ENCODE assay signal across 27 cellular contexts in the genomic region with DNA sequence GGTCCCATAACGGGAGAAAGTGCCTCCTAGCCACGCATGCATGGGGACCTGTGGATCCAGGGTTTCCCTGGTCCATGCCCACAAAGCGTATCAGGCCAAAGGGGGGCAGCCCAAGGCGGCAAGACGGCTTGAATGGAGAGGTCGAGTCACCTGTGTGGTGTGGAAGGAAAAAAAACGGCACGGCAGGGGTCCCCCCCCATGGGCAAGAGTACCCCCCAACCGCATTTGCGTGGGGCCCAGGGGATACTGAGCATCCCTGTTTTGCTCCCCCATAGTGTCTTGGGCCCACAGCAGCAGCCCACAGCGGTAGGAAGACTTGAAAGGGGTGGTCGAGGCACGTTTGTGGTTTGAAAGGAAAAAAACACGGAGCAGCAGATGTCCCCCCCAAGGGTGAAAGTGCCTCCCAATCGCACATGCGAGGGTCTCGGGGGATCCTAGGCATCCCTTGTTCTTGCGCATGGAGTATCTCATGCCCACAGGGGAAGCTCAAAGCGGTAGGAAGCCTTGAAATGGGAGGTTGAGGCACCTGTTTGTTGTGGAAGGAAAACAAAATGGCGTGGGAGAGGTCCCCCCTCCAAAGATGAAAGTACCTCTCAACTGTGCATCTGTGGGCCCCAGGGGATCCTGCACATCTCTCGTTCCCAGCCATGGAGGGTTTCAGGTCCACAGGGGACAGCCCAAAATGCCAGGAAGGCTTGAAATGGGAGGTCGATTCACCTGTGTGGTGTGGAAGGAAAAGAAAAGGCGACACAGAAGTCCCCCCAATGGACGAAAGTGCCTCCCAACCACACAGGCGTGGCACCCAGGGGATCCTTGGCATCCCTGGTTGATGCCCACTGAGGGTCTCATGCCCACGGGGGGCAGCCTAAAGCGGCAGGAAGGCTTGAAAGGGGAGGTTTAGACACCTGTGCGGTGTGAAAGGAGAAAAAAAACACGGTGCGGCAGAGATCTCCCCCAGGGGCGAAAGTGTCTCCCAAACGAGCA.
A peak's percentile ranks its signal among the peaks of the same experiment; 100 is the strongest.
DNase-seq lines count a peak whose midpoint lies in the region; ATAC-seq and TF ChIP-seq lines count a peak whose summit lies in the region.
"Had no signal": no experiment of that assay in that cellular context is flagged by ENCODE, and none has a peak within 500 bp of the region (broad histone marks: within the 10 kb centered on the region; RNA-seq: fewer than 3 reads in every experiment).

No MANE protein-coding gene starts in this region.

- H3K4me3 Mint-ChIP-seq in H9, result no peak overlapping the region
- H3K4me3 Mint-ChIP-seq: activated CD8-positive, alpha-beta memory T cell treated with anti-CD3 and anti-CD28 coated beads, Interleukin-2, amount 10 ng/mL, durations not matched to agents 7 days and 5 days; activated T-helper 1 cell treated with anti-CD3 and anti-CD28 coated beads, Interleukin-12 subunit alpha, Interleukin-12 subunit beta, Interleukin-2, Interleukin-4 antibody, amounts not matched to agents 30 ng/mL and 10 ng/mL and 1 ng/mL, durations not matched to agents 14 hours and 24 hours and 36 hours; CD4-positive, CD25-positive, alpha-beta regulatory T cell; stimulated activated naive CD8-positive, alpha-beta T cell treated with anti-CD3 and anti-CD28 coated beads, Interleukin-15, amount 100 ng/mL, for 72 hours had no signal

- H3T11ph ChIP-seq in H9 (ENCODE audit: low read length), result no peak overlapping the region

- H3K9me3 ChIP-seq in suprapubic skin (peaks cover 59% of the 10 kb centered on the region), H9 (ENCODE audit: control insufficient read depth, low read depth, low read length) (peaks cover 97% of the 10 kb centered on the region)
- H3K9me3 ChIP-seq: colonic mucosa had no signal

- ATAC-seq in left lobe of liver (no peak), HG03469 (IDR thresholded peaks at IDR 0.05; ENCODE audit: unreplicated experiment) (no peak), HG02970 (IDR thresholded peaks at IDR 0.05; ENCODE audit: low FRiP score, unreplicated experiment) (no peak)
- ATAC-seq: activated CD8-positive, alpha-beta memory T cell treated with anti-CD3 and anti-CD28 coated beads, Interleukin-2, amount 10 ng/mL, durations not matched to agents 7 days and 5 days; activated naive CD4-positive, alpha-beta T cell treated with anti-CD3 and anti-CD28 coated beads, Interleukin-2, amount 50 U/mL, for 72 hours; esophagus mucosa; foreskin keratinocyte; heart right ventricle; stimulated activated naive CD8-positive, alpha-beta T cell treated with anti-CD3 and anti-CD28 coated beads, Interleukin-15, amount 100 ng/mL, for 72 hours had no signal

- H3K79me1 ChIP-seq in H9 (ENCODE audit: insufficient read depth, low read depth, low read length, poor library complexity, severe bottlenecking), result no peaks in the 10 kb centered on the region

- no peak overlapping the region for H3K4ac ChIP-seq in H9 (ENCODE audit: low read depth, low read length)

- H3K9me3 Mint-ChIP-seq in H9, result peaks cover 100% of the 10 kb centered on the region in 2 experiments

- H2BK12ac ChIP-seq in H9 (ENCODE audit: insufficient read length, low read depth, low read length), result no peak overlapping the region

- no peak overlapping the region for H4K91ac ChIP-seq in H9 (ENCODE audit: insufficient read length, low read depth, low read length)

- no peak overlapping the region for H2BK15ac ChIP-seq in H9 (ENCODE audit: low read depth, low read length)

- no peak overlapping the region for H3K56ac ChIP-seq in H9 (ENCODE audit: insufficient read length, low read depth, low read length)

- no peaks in the 10 kb centered on the region for H3K23me2 ChIP-seq in H9 (ENCODE audit: insufficient read length, low read depth, low read length, poor library complexity, severe bottlenecking)

- H2BK120ac ChIP-seq in H9 (ENCODE audit: low read depth, low read length, poor library complexity, severe bottlenecking), result no peak overlapping the region

- peaks cover 11 to 43% (median 28%) of the 10 kb centered on the region in 3 experiments for H3K36me3 Mint-ChIP-seq in H9 (ENCODE audit: insufficient read depth in 1 of 3, low read depth in 3 of 3)

- DNase-seq in GM10248 (ENCODE audit: extremely low spot score), result peak; percentile 6
- peak; percentile 4 for DNase-seq in H7
- DNase-seq in left lobe of liver (ENCODE audit: low spot score), result peak; percentile 27
- DNase-seq in suprapubic skin (ENCODE audit: low spot score in 2 of 2), result peak; percentile 37 to 52
- DNase-seq in H9, result no peak
- DNase-seq: activated CD4-positive, alpha-beta T cell treated with anti-CD3 and anti-CD28 coated beads, Interleukin-2, amount 50 U/mL, for 1 hour; activated CD8-positive, alpha-beta memory T cell treated with anti-CD3 and anti-CD28 coated beads, Interleukin-2, amount 10 ng/mL, durations not matched to agents 7 days and 5 days; CD4-positive, CD25-positive, alpha-beta regulatory T cell; colonic mucosa; foreskin keratinocyte; NCI-H1092; NCI-H1694 treated with DMSO at 0.1 percent for 48 hours; NCI-H524 treated with DMSO at 0.1 percent for 48 hours; SHP77; stimulated activated CD4-positive, alpha-beta T cell treated with anti-CD3 and anti-CD28 coated beads, Interleukin-1b, Interleukin-23, amount 100 ng/mL, for 48 hours; stimulated activated CD8-positive, alpha-beta memory T cell treated with anti-CD3 and anti-CD28 coated beads, Interleukin-4, amount 100 ng/mL, for 48 hours; stimulated activated naive CD8-positive, alpha-beta T cell treated with anti-CD3 and anti-CD28 coated beads, Interleukin-15, amount 100 ng/mL, for 72 hours; T1000; WERI-Rb-1 had no signal

- peaks cover 11% of the 10 kb centered on the region for H3K27me3 Mint-ChIP-seq in H9 (ENCODE audit: low read depth)
- H3K27me3 Mint-ChIP-seq: activated CD8-positive, alpha-beta memory T cell treated with anti-CD3 and anti-CD28 coated beads, Interleukin-2, amount 10 ng/mL, durations not matched to agents 7 days and 5 days; CD4-positive, CD25-positive, alpha-beta regulatory T cell; stimulated activated naive CD8-positive, alpha-beta T cell treated with anti-CD3 and anti-CD28 coated beads, Interleukin-15, amount 100 ng/mL, for 72 hours had no signal

- H3K4me2 ChIP-seq in H9 (ENCODE audit: insufficient read depth, insufficient read length, low read length), result no peak overlapping the region

- no peak overlapping the region for H2AK5ac ChIP-seq in H9 (ENCODE audit: insufficient read length, low read length)

- no peak overlapping the region for H4K8ac ChIP-seq in H9 (replicated peaks; ENCODE audit: insufficient read length, low read depth, low read length)

- no peak for TF ChIP-seq EP300 in suprapubic skin (IDR thresholded peaks at IDR 0.05)

- H3K36me3 ChIP-seq in H7 (replicated peaks; ENCODE audit: control insufficient read depth, insufficient read depth, low read length) (no peaks in the 10 kb centered on the region), suprapubic skin (no peaks in the 10 kb centered on the region)
- H3K36me3 ChIP-seq: colonic mucosa, heart right ventricle, tibial artery, WERI-Rb-1 had no signal

- WGBS in suprapubic skin, result 69% methylated on average over 32 of the region's 32 CpGs
- no CpG with 5 or more reads among the region's 32 CpGs for WGBS in H9 (ENCODE audit: extremely low coverage, insufficient read length, low lambda C conversion rate)

- no peak overlapping the region for H2AFZ ChIP-seq in H9 (ENCODE audit: low read length)

- H3K18ac ChIP-seq in H9 (ENCODE audit: insufficient read length, low read depth, low read length), result no peak overlapping the region

- no peak overlapping the region for H2BK5ac ChIP-seq in H9 (ENCODE audit: insufficient read length, low read length)

- H4K20me1 ChIP-seq in H9 (ENCODE audit: control insufficient read depth, insufficient read depth, insufficient read length), result no peaks in the 10 kb centered on the region

- H3K9ac ChIP-seq in H9 (ENCODE audit: extremely low read depth, insufficient read length, low read length), result no peak overlapping the region

- POLR2A ChIA-PET in GM10248 (lab: Yijun Ruan, JAX), result no interaction called here

- H3K27me3 ChIP-seq in H7 (ENCODE audit: control insufficient read depth, insufficient read depth, low read length), result no peaks in the 10 kb centered on the region
- no peaks in the 10 kb centered on the region for H3K27me3 ChIP-seq in suprapubic skin
- H3K27me3 ChIP-seq in H9 (ENCODE audit: insufficient read depth, low read length), result no peaks in the 10 kb centered on the region
- H3K27me3 ChIP-seq: colonic mucosa, foreskin keratinocyte, tibial artery had no signal

- H3K27ac ChIP-seq in suprapubic skin (no peak overlapping the region), H9 (ENCODE audit: insufficient read length, low read depth, low read length) (no peak overlapping the region)
- H3K27ac ChIP-seq: colonic mucosa, foreskin keratinocyte, heart right ventricle, skin epidermis, tibial artery, WERI-Rb-1 had no signal

- no peak overlapping the region for H3K27ac Mint-ChIP-seq in H9
- H3K27ac Mint-ChIP-seq: activated CD8-positive, alpha-beta memory T cell treated with anti-CD3 and anti-CD28 coated beads, Interleukin-2, amount 10 ng/mL, durations not matched to agents 7 days and 5 days; activated T-helper 1 cell treated with anti-CD3 and anti-CD28 coated beads, Interleukin-12 subunit alpha, Interleukin-12 subunit beta, Interleukin-2, Interleukin-4 antibody, amounts not matched to agents 30 ng/mL and 10 ng/mL and 1 ng/mL, durations not matched to agents 14 hours and 24 hours and 36 hours; CD4-positive, CD25-positive, alpha-beta regulatory T cell had no signal

- H3K4me3 ChIP-seq in H7 (ENCODE audit: insufficient read depth, low read depth, low read length) (no peak overlapping the region), suprapubic skin (no peak overlapping the region)
- H3K4me3 ChIP-seq: colonic mucosa, heart right ventricle, skin epidermis, tibial artery had no signal

- CTCF ChIA-PET in GM10248 (lab: Yijun Ruan, JAX), result no interaction called here

- no peaks in the 10 kb centered on the region for H3K79me2 ChIP-seq in H9 (ENCODE audit: insufficient read depth, low read length)

- TF ChIP-seq POLR2A in suprapubic skin (IDR thresholded peaks at IDR 0.05), result no peak

- no peaks in the 10 kb centered on the region for H3K4me1 Mint-ChIP-seq in H9
- H3K4me1 Mint-ChIP-seq: activated CD8-positive, alpha-beta memory T cell treated with anti-CD3 and anti-CD28 coated beads, Interleukin-2, amount 10 ng/mL, durations not matched to agents 7 days and 5 days; CD4-positive, CD25-positive, alpha-beta regulatory T cell; stimulated activated naive CD8-positive, alpha-beta T cell treated with anti-CD3 and anti-CD28 coated beads, Interleukin-15, amount 100 ng/mL, for 72 hours had no signal

- H2BK20ac ChIP-seq in H9 (ENCODE audit: low read depth, low read length, poor library complexity, severe bottlenecking), result no peak overlapping the region

- H4K5ac ChIP-seq in H9 (ENCODE audit: insufficient read length, low read depth, low read length), result no peak overlapping the region

- TF ChIP-seq CTCF in GM10248 (IDR thresholded peaks at IDR 0.05; ENCODE audit: control extremely low read depth, extremely low read depth, low read depth, missing control alignments), result no peak
- TF ChIP-seq CTCF in suprapubic skin (IDR thresholded peaks at IDR 0.05), result no peak
- no peak for TF ChIP-seq CTCF in H9 (conservative IDR thresholded peaks at IDR 0.05)

- H3K14ac ChIP-seq in H9 (ENCODE audit: insufficient read depth, low read length), result no peak overlapping the region

- no peaks in the 10 kb centered on the region for H3K4me1 ChIP-seq in suprapubic skin
- no peaks in the 10 kb centered on the region for H3K4me1 ChIP-seq in H9 (ENCODE audit: insufficient read depth, low read length)
- H3K4me1 ChIP-seq: colonic mucosa, foreskin keratinocyte, heart right ventricle, tibial artery had no signal

- no peak overlapping the region for H3K23ac ChIP-seq in H9 (ENCODE audit: insufficient read length, low read depth, low read length)
